In genomic region chr2:74080346-74080745, GRCh38 we compare ENCODE assay signal across 11 cellular contexts.
A peak's percentile ranks its signal among the peaks of the same experiment; 100 is the strongest.
DNase-seq lines count a peak whose midpoint lies in the region; ATAC-seq and TF ChIP-seq lines count a peak whose summit lies in the region.
"Had no signal": no experiment of that assay in that cellular context is flagged by ENCODE, and none has a peak within 500 bp of the region (broad histone marks: within the 10 kb centered on the region; RNA-seq: fewer than 3 reads in every experiment).

No MANE protein-coding gene starts in this region.

- H3K36me3 ChIP-seq in H7 (replicated peaks; ENCODE audit: control insufficient read depth, insufficient read depth, low read length) (no peaks in the 10 kb centered on the region; the same call in 1 of the 2 replicates), OCI-LY1 (ENCODE audit: insufficient read depth, low read length) (peaks cover 17% of the 10 kb centered on the region), muscle layer of colon (ENCODE audit: insufficient read depth, low read length) (no peaks in the 10 kb centered on the region)

- peak; percentile 34 for TF ChIP-seq CTCF in GM13977 (IDR thresholded peaks at IDR 0.05; ENCODE audit: extremely low read depth, insufficient read depth, missing control alignments)
- TF ChIP-seq CTCF in OCI-LY1 (IDR thresholded peaks at IDR 0.05; ENCODE audit: low read length), result peak; percentile 51; the same call in 1 of the 2 replicates
- no peak for TF ChIP-seq CTCF in mesothelial cell of epicardium (IDR thresholded peaks at IDR 0.05; ENCODE audit: unreplicated experiment)

- H3K27ac ChIP-seq in OCI-LY1 (ENCODE audit: low read depth, low read length, poor library complexity, severe bottlenecking) (peak overlapping the region; percentile 15), muscle layer of colon (ENCODE audit: low read depth, low read length) (no peak overlapping the region)
- H3K27ac ChIP-seq: right lobe of liver had no signal

- H3K4me1 Mint-ChIP-seq in mesothelial cell of epicardium, result peaks cover 21% of the 10 kb centered on the region

- peaks cover 9% of the 10 kb centered on the region for H3K4me1 ChIP-seq in OCI-LY1 (ENCODE audit: insufficient read depth, low read length, severe bottlenecking)
- H3K4me1 ChIP-seq in muscle layer of colon (ENCODE audit: insufficient read depth, low read length), result peaks cover 4% of the 10 kb centered on the region
- H3K4me1 ChIP-seq: right lobe of liver had no signal

- H4K20me1 ChIP-seq in OCI-LY1 (ENCODE audit: insufficient read depth, low read length), result no peaks in the 10 kb centered on the region

- in situ Hi-C loops in GM13977 (cut with MboI; ENCODE audit: low pct_unique_long_range_greater_than_20kb, low sequenced_read_pairs, unreplicated experiment), result no loop called here

- H3K4me3 Mint-ChIP-seq in mesothelial cell of epicardium, result no peak overlapping the region
- H3K4me3 Mint-ChIP-seq: activated T-cell treated with anti-CD3 and anti-CD28 coated beads, Interleukin-2, amount 50 U/mL, for 72 hours had no signal

- no peaks in the 10 kb centered on the region for H3K9me3 ChIP-seq in OCI-LY1 (ENCODE audit: low read length)
- H3K9me3 ChIP-seq in muscle layer of colon (ENCODE audit: low read length), result no peaks in the 10 kb centered on the region
- H3K9me3 ChIP-seq: heart left ventricle, right lobe of liver had no signal

- ATAC-seq in GM21528 (IDR thresholded peaks at IDR 0.05; ENCODE audit: low FRiP score, unreplicated experiment), result no peak
- ATAC-seq: activated T-cell treated with anti-CD3 and anti-CD28 coated beads, Interleukin-2, amount 50 U/mL, for 72 hours had no signal

- H3K4me2 ChIP-seq in OCI-LY1 (ENCODE audit: low read length), result no peak overlapping the region; the same call in 1 of the 2 replicates

- H3F3A ChIP-seq in OCI-LY1 (ENCODE audit: insufficient read depth, low read length), result no peaks in the 10 kb centered on the region

- H3K9me3 Mint-ChIP-seq in mesothelial cell of epicardium, result no peaks in the 10 kb centered on the region
- H3K9me3 Mint-ChIP-seq: activated T-cell treated with anti-CD3 and anti-CD28 coated beads, Interleukin-2, amount 50 U/mL, for 72 hours had no signal

- DNase-seq in GM13977 (ENCODE audit: low spot score) (peak; percentile 58), H7 (peak; percentile 73), mesothelial cell of epicardium (ENCODE audit: low spot score in 2 of 2, unreplicated experiment in 2 of 2) (no peak)
- no peak for DNase-seq in activated CD8-positive, alpha-beta memory T cell treated with anti-CD3 and anti-CD28 coated beads, Interleukin-2, amount 50 U/mL, for 4 hours
- DNase-seq in stimulated activated CD4-positive, alpha-beta T cell treated with anti-CD3 and anti-CD28 coated beads, Interleukin-12 subunit alpha, Interleukin-12 subunit beta, amount 100 ng/mL, for 4 hours, result no peak
- DNase-seq: activated T-cell treated with anti-CD3 and anti-CD28 coated beads, Interleukin-2, amount 50 U/mL, for 72 hours; heart left ventricle; right lobe of liver had no signal

- H3K36me3 Mint-ChIP-seq in mesothelial cell of epicardium, result peaks cover 14% of the 10 kb centered on the region

- H3K27me3 ChIP-seq in H7 (ENCODE audit: control insufficient read depth, insufficient read depth, low read length) (no peaks in the 10 kb centered on the region), OCI-LY1 (ENCODE audit: insufficient read depth, low read length) (no peaks in the 10 kb centered on the region), muscle layer of colon (ENCODE audit: control insufficient read depth in 1 of 2, insufficient read depth in 2 of 2, low read length in 2 of 2) (no peaks in the 10 kb centered on the region)
- H3K27me3 ChIP-seq: heart left ventricle, right lobe of liver had no signal

- H3K79me2 ChIP-seq in OCI-LY1 (ENCODE audit: insufficient read depth, low read length), result no peaks in the 10 kb centered on the region

- H3K9ac ChIP-seq in OCI-LY1 (ENCODE audit: low read length) (no peak overlapping the region), muscle layer of colon (ENCODE audit: low read length) (peak overlapping the region; percentile 26)

- no peak overlapping the region for H3K4me3 ChIP-seq in H7 (ENCODE audit: insufficient read depth, low read depth, low read length)
- no peak overlapping the region for H3K4me3 ChIP-seq in OCI-LY1 (ENCODE audit: low read depth, low read length, poor library complexity, severe bottlenecking)
- peak overlapping the region in 1 of 2 donors; percentile 46 for H3K4me3 ChIP-seq in muscle layer of colon (ENCODE audit: low read depth in 1 of 2, low read length in 2 of 2)
- H3K4me3 ChIP-seq: heart left ventricle, right lobe of liver had no signal

- H2AFZ ChIP-seq in OCI-LY1 (ENCODE audit: low read length), result no peak overlapping the region

- no peak overlapping the region for H3K27ac Mint-ChIP-seq in mesothelial cell of epicardium
- H3K27ac Mint-ChIP-seq: activated T-cell treated with anti-CD3 and anti-CD28 coated beads, Interleukin-2, amount 50 U/mL, for 72 hours had no signal

- no peaks in the 10 kb centered on the region for H3K9me2 ChIP-seq in OCI-LY1 (ENCODE audit: low read depth, low read length)

- no peaks in the 10 kb centered on the region for H3K27me3 Mint-ChIP-seq in mesothelial cell of epicardium (ENCODE audit: low read depth)

Comparison
In these comparisons a context has a peak if more than half of its experiments do, and no peak if none do; other contexts are left out.
1. DNase-seq: peak in GM13977 (single experiment) and H7 (single experiment); none in activated CD8-positive, alpha-beta memory T cell treated with anti-CD3 and anti-CD28 coated beads, Interleukin-2, amount 50 U/mL, for 4 hours (single experiment), stimulated activated CD4-positive, alpha-beta T cell treated with anti-CD3 and anti-CD28 coated beads, Interleukin-12 subunit alpha, Interleukin-12 subunit beta, amount 100 ng/mL, for 4 hours (single experiment) and mesothelial cell of epicardium (0 of 2).